18 cellular contexts compared by ENCODE assay signal in genomic region chr11:73508243-73509176, GRCh38.
A peak's percentile ranks its signal among the peaks of the same experiment; 100 is the strongest.
DNase-seq lines count a peak whose midpoint lies in the region; ATAC-seq, FAIRE-seq and TF ChIP-seq lines count a peak whose summit lies in the region.
"Had no signal": no experiment of that assay in that cellular context is flagged by ENCODE, and none has a peak within 500 bp of the region (broad histone marks: within the 10 kb centered on the region; RNA-seq: fewer than 3 reads in every experiment).

No MANE protein-coding gene starts in this region.

- no peak for TF ChIP-seq EP300 in A549 (IDR thresholded peaks at IDR 0.05)
- TF ChIP-seq EP300 in K562 (IDR thresholded peaks at IDR 0.05; ENCODE audit: low read length), result no peak

- ATAC-seq in A549, result no peak; a peak in 1 of 6 replicates
- ATAC-seq in K562, result no peak
- ATAC-seq in upper lobe of right lung, result peak; percentile 24
- ATAC-seq: HCT116 had no signal

- H3K4me1 ChIP-seq in A549 (0 out of 3 replicates have a peak, but pooled peaks cover 6% of the 10 kb centered on the region), HEK293 (ENCODE audit: control insufficient read depth, insufficient read depth, low read length) (peaks cover 6% of the 10 kb centered on the region; the same call in 1 of the 2 replicates), K562 (replicated peaks in 1 of 2; ENCODE audit: control insufficient read depth in 2 of 2, insufficient read depth in 2 of 2, low read length in 2 of 2) (no peaks in the 10 kb centered on the region), upper lobe of right lung (no peaks in the 10 kb centered on the region), ascending aorta (no peaks in the 10 kb centered on the region), hepatocyte (ENCODE audit: insufficient read depth) (no peaks in the 10 kb centered on the region)
- H3K4me1 ChIP-seq: Caco-2 had no signal

- BruUV-seq in K562 (replicated peaks; lab: Mats Ljungman, UMichigan), result no TSS peak

- TF ChIP-seq CTCF in A549 (IDR thresholded peaks at IDR 0.05), result no peak
- TF ChIP-seq CTCF in HEK293 (tag by site-specific recombination; IDR thresholded peaks at IDR 0.05), result no peak
- no peak for TF ChIP-seq CTCF in K562 (IDR thresholded peaks at IDR 0.05 in 2 of 3, conservative IDR thresholded peaks at IDR 0.05 in 1 of 3; ENCODE audit: insufficient read depth in 2 of 3, low read depth in 1 of 3, low read length in 3 of 3)
- TF ChIP-seq CTCF in upper lobe of right lung (IDR thresholded peaks at IDR 0.05), result no peak
- TF ChIP-seq CTCF in ascending aorta (IDR thresholded peaks at IDR 0.05), result no peak
- no peak for TF ChIP-seq CTCF in hepatocyte (IDR thresholded peaks at IDR 0.05; ENCODE audit: poor library complexity)

- no peak overlapping the region for H3K4me3 ChIP-seq in A549
- H3K4me3 ChIP-seq in HEK293 (ENCODE audit: low read depth, low read length), result no peak overlapping the region
- H3K4me3 ChIP-seq in K562, result no peak overlapping the region
- no peak overlapping the region for H3K4me3 ChIP-seq in upper lobe of right lung
- H3K4me3 ChIP-seq in ascending aorta, result no peak overlapping the region
- no peak overlapping the region for H3K4me3 ChIP-seq in hepatocyte

- H3K27ac ChIP-seq in A549, result no peak overlapping the region
- no peak overlapping the region for H3K27ac ChIP-seq in HEK293 (ENCODE audit: extremely low read depth, low read depth, low read length)
- no peak overlapping the region for H3K27ac ChIP-seq in K562 (ENCODE audit: extremely low read depth, low read depth, low read length)
- H3K27ac ChIP-seq in upper lobe of right lung, result no peak overlapping the region
- H3K27ac ChIP-seq in ascending aorta, result no peak overlapping the region
- no peak overlapping the region for H3K27ac ChIP-seq in hepatocyte
- H3K27ac ChIP-seq: C4-2B had no signal

- H4K20me1 ChIP-seq in K562 (replicated peaks; ENCODE audit: control insufficient read depth, insufficient read depth, low read length) (no peaks in the 10 kb centered on the region), hepatocyte (ENCODE audit: insufficient read depth, poor library complexity, severe bottlenecking) (no peaks in the 10 kb centered on the region)

- H3K9me1 ChIP-seq in K562 (ENCODE audit: control insufficient read depth, insufficient read depth, low read length), result no peaks in the 10 kb centered on the region

- H3K9me2 ChIP-seq in hepatocyte (replicated peaks; ENCODE audit: insufficient read depth), result no peaks in the 10 kb centered on the region

- H3K79me2 ChIP-seq in K562 (ENCODE audit: control insufficient read depth, insufficient read depth, low read length) (no peaks in the 10 kb centered on the region), hepatocyte (peaks cover 17% of the 10 kb centered on the region)

- TF ChIP-seq POLR2A in A549 (IDR thresholded peaks at IDR 0.05; ENCODE audit: low read length) (no peak), K562 (conservative IDR thresholded peaks at IDR 0.05) (no peak)

- in situ Hi-C loops in K562 (cut with MboI), result no loop called here

- H2AFZ ChIP-seq in K562 (ENCODE audit: low read depth, low read length) (no peak overlapping the region), hepatocyte (no peak overlapping the region)

- intact Hi-C loops in K562 (cut with micrococcal nuclease), result no loop called here
- intact Hi-C loops in upper lobe of right lung (cut with DNase I), result no loop called here
- intact Hi-C loops in ascending aorta (cut with DNase I), result no loop called here
- intact Hi-C loops in posterior vena cava (cut with DNase I), result no loop called here

- WGBS in A549 (ENCODE audit: missing lambda C conversion rate), result 91% methylated on average over 10 of the region's 10 CpGs
- 22% methylated on average over 9 of the region's 10 CpGs for WGBS in K562 (ENCODE audit: insufficient coverage, low coverage, missing lambda C conversion rate)
- 95% methylated on average over 10 of the region's 10 CpGs for WGBS in hepatocyte (ENCODE audit: low lambda C conversion rate, missing lambda C conversion rate)

- POLR2A ChIA-PET in A549 (lab: Yijun Ruan, JAX), result interaction anchor here (0.5 kb wide), 1 partner anchor 201 kb away, joined by 5 read pairs; no protein-coding TSS in a partner anchor
- POLR2A ChIA-PET in HEK293 (lab: Yijun Ruan, JAX), result no interaction called here
- POLR2A ChIA-PET in K562 (lab: Yijun Ruan, JAX), result interaction anchor here (0.6 to 1.2 kb wide), 2 partner anchors 29 to 41 kb away, joined by 3 read pairs; no protein-coding TSS in a partner anchor

- H3K27me3 ChIP-seq in K562 (ENCODE audit: control insufficient read depth in 2 of 2, insufficient read depth in 2 of 2, low read length in 2 of 2), result no peaks in the 10 kb centered on the region
- H3K27me3 ChIP-seq in upper lobe of right lung, result no peaks in the 10 kb centered on the region
- no peaks in the 10 kb centered on the region for H3K27me3 ChIP-seq in ascending aorta
- H3K27me3 ChIP-seq in hepatocyte, result no peaks in the 10 kb centered on the region

- CTCF ChIA-PET in A549 (lab: Yijun Ruan, JAX) (interaction anchor here (0.6 to 4.9 kb wide), 3 partner anchors 30 to 202 kb away, joined by 3 to 19 read pairs (median 3); no protein-coding TSS in a partner anchor), HEK293 (lab: Yijun Ruan, JAX) (interaction anchor here (2.0 kb wide), 1 partner anchor 31 kb away, joined by 5 read pairs; no protein-coding TSS in a partner anchor), K562 (lab: Yijun Ruan, JAX; ENCODE audit: low intra/inter-chr PET ratio) (no interaction called here)

- H3K9ac ChIP-seq in K562 (ENCODE audit: insufficient read depth in 1 of 2, low read depth in 2 of 2, low read length in 2 of 2), result no peak overlapping the region

- DNase-seq in A549 (ENCODE audit: low read depth in 1 of 2, low spot score in 1 of 2), result no peak
- no peak for DNase-seq in K562 (ENCODE audit: extremely low read depth in 1 of 4, low spot score in 3 of 4)
- DNase-seq in upper lobe of right lung, result no peak
- DNase-seq in ascending aorta (ENCODE audit: low spot score in 2 of 2), result no peak
- no peak for DNase-seq in hepatocyte (ENCODE audit: low spot score)
- DNase-seq in posterior vena cava (ENCODE audit: low spot score), result no peak
- DNase-seq: 8988T; ACHN; AML-193; Caco-2; CD4-positive, alpha-beta T cell; GOT3; H7; KG1 had no signal

- H3K9me3 ChIP-seq in A549, result peaks cover 3% of the 10 kb centered on the region; the same call in 1 of the 3 replicates
- no peaks in the 10 kb centered on the region for H3K9me3 ChIP-seq in HEK293 (ENCODE audit: control insufficient read depth, insufficient read depth, low read depth, low read length)
- no peaks in the 10 kb centered on the region for H3K9me3 ChIP-seq in K562 (replicated peaks; ENCODE audit: control insufficient read depth, insufficient read depth, low read depth, low read length)
- peaks cover 4% of the 10 kb centered on the region for H3K9me3 ChIP-seq in upper lobe of right lung
- peaks cover 0 to 11% of the 10 kb centered on the region in 2 donors for H3K9me3 ChIP-seq in ascending aorta
- no peaks in the 10 kb centered on the region for H3K9me3 ChIP-seq in hepatocyte (ENCODE audit: low read depth)
- H3K9me3 ChIP-seq: Caco-2 had no signal

- no peak for TF ChIP-seq RAD21 in A549 (conservative IDR thresholded peaks at IDR 0.05 in 1 of 2, IDR thresholded peaks at IDR 0.05 in 1 of 2)
- no peak for TF ChIP-seq RAD21 in K562 (CRISPR knock-in tag; conservative IDR thresholded peaks at IDR 0.05 in 1 of 2, IDR thresholded peaks at IDR 0.05 in 1 of 2)

- FAIRE-seq in A549 (lab: Jason Lieb, UNC) (no peak), K562 (lab: Jason Lieb, UNC) (no peak)
- FAIRE-seq: G401.6 had no signal

- H3K4me2 ChIP-seq in A549 (no peak overlapping the region), K562 (ENCODE audit: insufficient read depth, low read length) (no peak overlapping the region), hepatocyte (no peak overlapping the region)

- H3K36me3 ChIP-seq in HEK293 (ENCODE audit: control insufficient read depth in 2 of 2, insufficient read depth in 1 of 2, low read length in 2 of 2), result no peaks in the 10 kb centered on the region
- no peaks in the 10 kb centered on the region for H3K36me3 ChIP-seq in K562 (ENCODE audit: control insufficient read depth, insufficient read depth, low read length)
- H3K36me3 ChIP-seq in upper lobe of right lung, result no peaks in the 10 kb centered on the region
- H3K36me3 ChIP-seq in ascending aorta, result no peaks in the 10 kb centered on the region
- H3K36me3 ChIP-seq in hepatocyte (replicated peaks; ENCODE audit: insufficient read depth, low read depth), result no peaks in the 10 kb centered on the region

TF ChIP-seq in A549, 52 proteins besides CTCF, POLR2A, EP300 and RAD21:
- TF ChIP-seq ZC3H11A (IDR thresholded peaks at IDR 0.05) (no peak), PHF8 (IDR thresholded peaks at IDR 0.05; ENCODE audit: borderline replicate concordance, low read depth) (no peak), CHD2 (IDR thresholded peaks at IDR 0.05; ENCODE audit: low read length, partially characterized antibody) (no peak), FOSB (CRISPR knock-in tag; IDR thresholded peaks at IDR 0.05) (no peak), SREBF2 (IDR thresholded peaks at IDR 0.05) (no peak), HOXA7 (CRISPR knock-in tag; IDR thresholded peaks at IDR 0.05) (no peak), MAFK (IDR thresholded peaks at IDR 0.05; ENCODE audit: partially characterized antibody) (peak; percentile 88), ZFP36 (IDR thresholded peaks at IDR 0.05; ENCODE audit: borderline replicate concordance, partially characterized antibody) (peak; percentile 15)

TF ChIP-seq in HEK293, 187 proteins besides CTCF, POLR2A, EP300 and RAD21 (continues in another document):
- TF ChIP-seq ZFP69B (tag by site-specific recombination; IDR thresholded peaks at IDR 0.05), result no peak
- no peak for TF ChIP-seq ZBTB20 (tag by site-specific recombination; IDR thresholded peaks at IDR 0.05)

TF ChIP-seq in K562, 482 proteins besides CTCF, POLR2A, EP300 and RAD21 (continues in another document):
- TF ChIP-seq MAFG (tag; conservative IDR thresholded peaks at IDR 0.05), result 0 out of 2 replicates have a peak, but pooled peaks have one; percentile 37
- no peak for TF ChIP-seq KAT8 (IDR thresholded peaks at IDR 0.05; ENCODE audit: low read depth)
- no peak for TF ChIP-seq NR2F6 (CRISPR knock-in tag; IDR thresholded peaks at IDR 0.05)
- no peak for TF ChIP-seq ZNF12 (CRISPR knock-in tag; IDR thresholded peaks at IDR 0.05)
- no peak for TF ChIP-seq CAMTA2 (CRISPR knock-in tag; conservative IDR thresholded peaks at IDR 0.05)
